Comparison of ENCODE assay signal across 19 cellular contexts in genomic region chr17:33109331-33110072, GRCh38.
DNase-seq lines count a peak whose midpoint lies in the region; ATAC-seq, FAIRE-seq and TF ChIP-seq lines count a peak whose summit lies in the region.
"Had no signal": no experiment of that assay in that cellular context is flagged by ENCODE, and none has a peak within 500 bp of the region (broad histone marks: within the 10 kb centered on the region; RNA-seq: fewer than 3 reads in every experiment).

No MANE protein-coding gene starts in this region.

- no peak overlapping the region for H3K9ac ChIP-seq in H1 (replicated peaks in 1 of 4; ENCODE audit: extremely low read depth in 1 of 4, low read depth in 3 of 4, low read length in 3 of 4)

- FAIRE-seq in H1 (lab: Jason Lieb, UNC), result no peak
- FAIRE-seq: D721Med, GM12892, GM18507 had no signal

- ATAC-seq in HG03460 (IDR thresholded peaks at IDR 0.05; ENCODE audit: unreplicated experiment), result no peak

- H3K4me2 ChIP-seq in H1 (ENCODE audit: insufficient read depth in 1 of 2, low read depth in 2 of 2, low read length in 2 of 2), result no peak overlapping the region

- H3K14ac ChIP-seq in H1 (ENCODE audit: insufficient read length), result no peak overlapping the region

- no peak overlapping the region for H2BK15ac ChIP-seq in H1 (ENCODE audit: low read length)

- TF ChIP-seq CTCF in H1 (IDR thresholded peaks at IDR 0.05; ENCODE audit: control extremely low read depth in 1 of 3, insufficient read depth in 1 of 3, low read depth in 1 of 3, low read length in 3 of 3), result no peak
- no peak for TF ChIP-seq CTCF in esophagus squamous epithelium (IDR thresholded peaks at IDR 0.05)

- H2AK5ac ChIP-seq in H1 (ENCODE audit: low read depth, low read length), result 0 out of 2 replicates have a peak overlapping the region, but pooled peaks have one; percentile 27

- TF ChIP-seq POLR2A in H1 (IDR thresholded peaks at IDR 0.05; ENCODE audit: control extremely low read depth in 1 of 2, low read depth in 2 of 2, low read length in 2 of 2) (no peak), esophagus squamous epithelium (IDR thresholded peaks at IDR 0.05) (no peak)

- no peak overlapping the region for H3K56ac ChIP-seq in H1 (replicated peaks; ENCODE audit: insufficient read length, low read depth, low read length)

- H3K18ac ChIP-seq in H1 (ENCODE audit: extremely low read depth, low read length), result no peak overlapping the region

- no peak overlapping the region for H2AFZ ChIP-seq in H1 (ENCODE audit: low read length)

- no peaks in the 10 kb centered on the region for H3K79me1 ChIP-seq in H1 (ENCODE audit: low read depth, low read length)

- POLR2A ChIA-PET in H1 (lab: Charles Lee; ENCODE audit: partially characterized antibody), result no interaction called here

- CTCF ChIA-PET in H1 (lab: Charles Lee; ENCODE audit: partially characterized antibody), result interaction anchor here (0.6 kb wide), 1 partner anchor 112 kb away, joined by 3 read pairs; no protein-coding TSS in a partner anchor

- no peak overlapping the region for H2BK12ac ChIP-seq in H1 (ENCODE audit: low read depth, low read length)

- no peak overlapping the region for H2BK5ac ChIP-seq in H1 (ENCODE audit: low read depth, low read length)

- H3K9me3 ChIP-seq in H1 (ENCODE audit: insufficient read depth in 2 of 2, low read depth in 1 of 2, low read length in 1 of 2) (no peaks in the 10 kb centered on the region), esophagus squamous epithelium (no peaks in the 10 kb centered on the region)
- H3K9me3 ChIP-seq: Caco-2 had no signal

- H3K27ac ChIP-seq in H1 (ENCODE audit: low read depth, low read length), result no peak overlapping the region
- H3K27ac ChIP-seq in esophagus squamous epithelium, result no peak overlapping the region
- H3K27ac ChIP-seq: 22Rv1, C4-2B had no signal

- no peak overlapping the region for H3K4ac ChIP-seq in H1 (replicated peaks; ENCODE audit: insufficient read length, low read depth, low read length)

- no peak overlapping the region for H2BK20ac ChIP-seq in H1 (ENCODE audit: low read length)

- TF ChIP-seq EP300 in H1 (IDR thresholded peaks at IDR 0.05; ENCODE audit: borderline replicate concordance in 1 of 2, low read depth in 2 of 2, low read length in 2 of 2), result no peak

- H3K4me3 ChIP-seq in H1 (ENCODE audit: extremely low read depth in 1 of 4, insufficient read depth in 2 of 4, low read depth in 3 of 4, low read length in 4 of 4) (no peak overlapping the region), esophagus squamous epithelium (no peak overlapping the region)

- intact Hi-C loops in esophagus squamous epithelium (cut with DNase I), result no loop called here

- H3K27me3 ChIP-seq in H1 (replicated peaks in 1 of 4; ENCODE audit: control insufficient read depth in 3 of 4, extremely low read depth in 1 of 4, insufficient read depth in 3 of 4, low read length in 3 of 4) (no peaks in the 10 kb centered on the region), esophagus squamous epithelium (peaks cover 0 to 4% (median 0%) of the 10 kb centered on the region in 4 donors)

- no peak overlapping the region for H3K23ac ChIP-seq in H1 (ENCODE audit: insufficient read length)

- H4K20me1 ChIP-seq in H1 (replicated peaks in 1 of 2; ENCODE audit: control insufficient read depth in 1 of 2, insufficient read depth in 2 of 2, low read length in 2 of 2), result no peaks in the 10 kb centered on the region

- H2BK120ac ChIP-seq in H1 (replicated peaks; ENCODE audit: low read depth, low read length), result no peak overlapping the region

- DNase-seq in AG08395 (ENCODE audit: low spot score) (peak; percentile 46), HT1080 (ENCODE audit: low read depth) (peak; percentile 26), H1 (ENCODE audit: low read depth in 1 of 2, low spot score in 2 of 2) (no peak), mesenteric fat pad (ENCODE audit: low spot score) (peak; percentile 41), dermis blood vessel endothelial cell (no peak), SKM-1 (lab: John Stamatoyannopoulos, UW; ENCODE audit: unreplicated experiment) (no peak), esophagus squamous epithelium (lab: John Stamatoyannopoulos, UW) (no peak)
- DNase-seq: AML-193; Caco-2; CD4-positive, alpha-beta T cell; GDM1; GOT3; H9 had no signal

- no peak overlapping the region for H4K5ac ChIP-seq in H1 (ENCODE audit: insufficient read length, low read depth, low read length)

- no peaks in the 10 kb centered on the region; the same call in 1 of the 2 replicates for H3K23me2 ChIP-seq in H1 (ENCODE audit: low read depth, low read length)

- H3K36me3 ChIP-seq in H1 (ENCODE audit: control insufficient read depth in 2 of 4, insufficient read depth in 4 of 4, low read length in 3 of 4) (no peaks in the 10 kb centered on the region), esophagus squamous epithelium (no peaks in the 10 kb centered on the region)

- WGBS in H1 (ENCODE audit: extremely low coverage in 1 of 2, insufficient coverage in 1 of 2, insufficient read length in 1 of 2, insufficient replicate concordance in 2 of 2, low coverage in 1 of 2, low lambda C conversion rate in 2 of 2, missing lambda C conversion rate in 1 of 2), 2 experiments, result 86% methylated on average over 5 of the region's 5 CpGs; no CpG with 5 or more reads in 1 of the 2 experiments
- 58 to 70% methylated on average over 5 of the region's 5 CpGs for WGBS in esophagus squamous epithelium, 2 donors

- H4K91ac ChIP-seq in H1 (replicated peaks; ENCODE audit: insufficient read length, low read length), result no peak overlapping the region

- no peak overlapping the region for H4K8ac ChIP-seq in H1 (ENCODE audit: extremely low read depth, insufficient read depth, low read length)

- H3K4me1 ChIP-seq in H1 (replicated peaks in 1 of 4; ENCODE audit: control insufficient read depth in 3 of 4, insufficient read depth in 4 of 4, low read length in 3 of 4) (no peaks in the 10 kb centered on the region), esophagus squamous epithelium (peaks cover 0 to 16% (median 10%) of the 10 kb centered on the region in 3 donors)
- H3K4me1 ChIP-seq: Caco-2 had no signal

- H3K79me2 ChIP-seq in H1 (ENCODE audit: control insufficient read depth in 1 of 2, insufficient read depth in 2 of 2, low read length in 2 of 2), result no peaks in the 10 kb centered on the region

- no peak for TF ChIP-seq RAD21 in H1 (IDR thresholded peaks at IDR 0.05 in 1 of 2, conservative IDR thresholded peaks at IDR 0.05 in 1 of 2; ENCODE audit: low read depth in 2 of 2, low read length in 2 of 2)

TF ChIP-seq in H1, 55 proteins besides CTCF, POLR2A, EP300 and RAD21:
- TF ChIP-seq SP4 (IDR thresholded peaks at IDR 0.05; ENCODE audit: low read length) (no peak), ASH2L (IDR thresholded peaks at IDR 0.05; ENCODE audit: low read length) (no peak), KDM4A (IDR thresholded peaks at IDR 0.05; ENCODE audit: low read depth, low read length, severe bottlenecking) (no peak), TCF12 (IDR thresholded peaks at IDR 0.05; ENCODE audit: low read depth, low read length) (no peak), SP2 (IDR thresholded peaks at IDR 0.05; ENCODE audit: low read length) (no peak), HDAC6 (IDR thresholded peaks at IDR 0.05; ENCODE audit: low read depth, low read length) (no peak), TAF7 (optimal IDR thresholded peaks at IDR 0.05; ENCODE audit: borderline replicate concordance, low read depth, low read length) (no peak), TBP (IDR thresholded peaks at IDR 0.05; ENCODE audit: low read depth, low read length) (no peak), POU5F1 (IDR thresholded peaks at IDR 0.05; ENCODE audit: low read depth, low read length) (no peak), ZNF274 (IDR thresholded peaks at IDR 0.05; ENCODE audit: borderline replicate concordance, extremely low read depth, low read length) (no peak), CBX8 (IDR thresholded peaks at IDR 0.05; ENCODE audit: borderline replicate concordance, low read depth, low read length) (no peak), TAF1 (IDR thresholded peaks at IDR 0.05; ENCODE audit: low read depth, low read length) (no peak), YY1 (IDR thresholded peaks at IDR 0.05; ENCODE audit: low read depth, low read length) (no peak), GABPA (IDR thresholded peaks at IDR 0.05; ENCODE audit: borderline replicate concordance, insufficient read depth, low read length) (no peak)
- TF ChIP-seq, protein P1, sequence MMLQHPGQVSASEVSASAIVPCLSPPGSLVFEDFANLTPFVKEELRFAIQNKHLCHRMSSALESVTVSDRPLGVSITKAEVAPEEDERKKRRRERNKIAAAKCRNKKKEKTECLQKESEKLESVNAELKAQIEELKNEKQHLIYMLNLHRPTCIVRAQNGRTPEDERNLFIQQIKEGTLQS (IDR thresholded peaks at IDR 0.05; ENCODE audit: insufficient read depth, low read depth, low read length), result no peak
TF ChIP-seq in H1: peak in this region for 0.

Comparison
In these comparisons a context has a peak if more than half of its experiments do, and no peak if none do; other contexts are left out.
1. DNase-seq: peak in AG08395 (single experiment), HT1080 (single experiment) and mesenteric fat pad (single experiment); none in H1 (0 of 2), dermis blood vessel endothelial cell (single experiment), SKM-1 (single experiment) and esophagus squamous epithelium (single experiment).